26 cellular contexts compared by ENCODE assay signal in genomic region chr7:261341-262250, GRCh38. TPM values are rescaled to one million over a fixed set of nuclear protein-coding genes. Genes with fewer than 3 reads are reported as not detected.
DNase-seq lines count a peak whose midpoint lies in the region; ATAC-seq lines count a peak whose summit lies in the region.
"Had no signal": no experiment of that assay in that cellular context is flagged by ENCODE, and none has a peak within 500 bp of the region (broad histone marks: within the 10 kb centered on the region; RNA-seq: fewer than 3 reads in every experiment).

No MANE protein-coding gene starts in this region.

- peaks cover 12% of the 10 kb centered on the region for H3K36me3 ChIP-seq in iPS-18a (ENCODE audit: control insufficient read depth, low read depth, low read length)
- H3K36me3 ChIP-seq: SJCRH30, uterus had no signal

- H3K27me3 Mint-ChIP-seq in activated CD4-positive, alpha-beta T cell treated with anti-CD3 and anti-CD28 coated beads for 36 hours: no peaks in the 10 kb centered on the region
- H3K27me3 Mint-ChIP-seq in activated naive CD8-positive, alpha-beta T cell treated with anti-CD3 and anti-CD28 coated beads, Interleukin-2, amount 50 U/mL, for 24 hours: peaks cover 1% of the 10 kb centered on the region
- H3K27me3 Mint-ChIP-seq: activated CD4-positive, alpha-beta T cell treated with anti-CD3 and anti-CD28 coated beads, Interleukin-2, amount 10 ng/mL, durations not matched to agents 24 days and 14 days had no signal

- intact Hi-C loops in activated CD4-positive, alpha-beta T cell treated with anti-CD3 and anti-CD28 coated beads for 36 hours (cut with DNase I, micrococcal nuclease): no loop called here
- intact Hi-C loops in posterior vena cava (cut with DNase I): no loop called here

- no peaks in the 10 kb centered on the region for H3K4me1 Mint-ChIP-seq in activated CD4-positive, alpha-beta T cell treated with anti-CD3 and anti-CD28 coated beads for 36 hours
- H3K4me1 Mint-ChIP-seq in activated naive CD8-positive, alpha-beta T cell treated with anti-CD3 and anti-CD28 coated beads, Interleukin-2, amount 50 U/mL, for 24 hours: peaks cover 3% of the 10 kb centered on the region
- H3K4me1 Mint-ChIP-seq: activated CD4-positive, alpha-beta T cell treated with anti-CD3 and anti-CD28 coated beads, Interleukin-2, amount 10 ng/mL, durations not matched to agents 24 days and 14 days; nephron progenitor cell had no signal

- H3K27ac Mint-ChIP-seq in activated CD4-positive, alpha-beta T cell treated with anti-CD3 and anti-CD28 coated beads for 36 hours: no peak overlapping the region
- H3K27ac Mint-ChIP-seq in activated naive CD8-positive, alpha-beta T cell treated with anti-CD3 and anti-CD28 coated beads, Interleukin-2, amount 50 U/mL, for 24 hours: no peak overlapping the region
- H3K27ac Mint-ChIP-seq: activated CD4-positive, alpha-beta T cell treated with anti-CD3 and anti-CD28 coated beads, Interleukin-2, amount 10 ng/mL, durations not matched to agents 24 days and 14 days; HFFc6; nephron progenitor cell had no signal

- H3K27me3 ChIP-seq in iPS-18a (ENCODE audit: control insufficient read depth, insufficient read depth, low read length): no peaks in the 10 kb centered on the region
- H3K27me3 ChIP-seq: dorsolateral prefrontal cortex, hepatocyte, SJCRH30, uterus had no signal

- no peak overlapping the region for H3K9ac ChIP-seq in iPS-18a (ENCODE audit: low read length)

- H3K27ac ChIP-seq in iPS-18a (ENCODE audit: low read length): no peak overlapping the region
- H3K27ac ChIP-seq: 22Rv1, dorsolateral prefrontal cortex, hepatocyte, HL-60, SJCRH30, uterus had no signal

- no peaks in the 10 kb centered on the region for H3K36me3 Mint-ChIP-seq in activated CD4-positive, alpha-beta T cell treated with anti-CD3 and anti-CD28 coated beads for 36 hours (ENCODE audit: low read depth)
- peaks cover 4% of the 10 kb centered on the region for H3K36me3 Mint-ChIP-seq in activated naive CD8-positive, alpha-beta T cell treated with anti-CD3 and anti-CD28 coated beads, Interleukin-2, amount 50 U/mL, for 24 hours (ENCODE audit: low read depth)

- H3K9me3 Mint-ChIP-seq in activated CD4-positive, alpha-beta T cell treated with anti-CD3 and anti-CD28 coated beads for 36 hours (ENCODE audit: low read depth): peaks cover 6% of the 10 kb centered on the region
- H3K9me3 Mint-ChIP-seq in activated naive CD8-positive, alpha-beta T cell treated with anti-CD3 and anti-CD28 coated beads, Interleukin-2, amount 50 U/mL, for 24 hours: peaks cover 4% of the 10 kb centered on the region

- no peak overlapping the region for H3K4me3 Mint-ChIP-seq in activated CD4-positive, alpha-beta T cell treated with anti-CD3 and anti-CD28 coated beads for 36 hours
- no peak overlapping the region for H3K4me3 Mint-ChIP-seq in activated naive CD8-positive, alpha-beta T cell treated with anti-CD3 and anti-CD28 coated beads, Interleukin-2, amount 50 U/mL, for 24 hours
- H3K4me3 Mint-ChIP-seq: HFFc6, nephron progenitor cell had no signal

- no peaks in the 10 kb centered on the region for H3K4me1 ChIP-seq in iPS-18a (ENCODE audit: control insufficient read depth, low read depth, low read length)
- H3K4me1 ChIP-seq: SJCRH30, uterus had no signal

- POLR2A ChIA-PET in activated CD4-positive, alpha-beta T cell treated with anti-CD3 and anti-CD28 coated beads for 36 hours (lab: Charles Lee): no interaction called here

- peak; percentile 0 for DNase-seq in activated CD4-positive, alpha-beta T cell treated with anti-CD3 and anti-CD28 coated beads for 36 hours
- no peak for DNase-seq in activated CD4-positive, alpha-beta T cell treated with anti-CD3 and anti-CD28 coated beads for 1 hour
- DNase-seq in M059J (ENCODE audit: low read depth): peak; percentile 29
- DNase-seq in posterior vena cava (ENCODE audit: low spot score): peak; percentile 71
- no peak for DNase-seq in iPS-NIHi7 (ENCODE audit: extremely low spot score)
- DNase-seq in activated naive CD8-positive, alpha-beta T cell treated with anti-CD3 and anti-CD28 coated beads, Interleukin-2, amount 50 U/mL, for 24 hours: no peak
- DNase-seq: activated CD4-positive, alpha-beta T cell treated with anti-CD3 and anti-CD28 coated beads, Interleukin-2, amount 10 ng/mL, durations not matched to agents 24 days and 14 days; activated CD8-positive, alpha-beta memory T cell treated with anti-CD3 and anti-CD28 coated beads, Interleukin-2, amount 50 U/mL, for 4 hours; AML-193; amygdala; foreskin fibroblast; HFFc6; kidney glomerular epithelial cell; NCI-H1694 treated with DMSO at 0.1 percent for 48 hours; NCI-H82; nephron progenitor cell; SJCRH30; uterus had no signal

- H3K4me3 ChIP-seq in iPS-18a (ENCODE audit: low read length): peak overlapping the region; percentile 9
- H3K4me3 ChIP-seq: dorsolateral prefrontal cortex, hepatocyte, SJCRH30, uterus had no signal

- peaks cover 21% of the 10 kb centered on the region for H3K9me3 ChIP-seq in iPS-18a (ENCODE audit: control insufficient read depth, low read depth, low read length)
- H3K9me3 ChIP-seq: SJCRH30, uterus had no signal

- CTCF ChIA-PET in activated CD4-positive, alpha-beta T cell treated with anti-CD3 and anti-CD28 coated beads for 36 hours (lab: Charles Lee): no interaction called here

- ATAC-seq in activated CD4-positive, alpha-beta T cell treated with anti-CD3 and anti-CD28 coated beads for 36 hours: no peak
- no peak for ATAC-seq in activated naive CD8-positive, alpha-beta T cell treated with anti-CD3 and anti-CD28 coated beads, Interleukin-2, amount 50 U/mL, for 24 hours
- no peak for ATAC-seq in GM19351 (IDR thresholded peaks at IDR 0.05; ENCODE audit: unreplicated experiment)

RNA-seq across cellular contexts. Expression of gene FOXL3, which starts 28.4 kb away (rescaled TPM):
- total RNA-seq in activated CD4-positive, alpha-beta T cell treated with anti-CD3 and anti-CD28 coated beads for 36 hours: not detected
- not detected in 2 replicates for total RNA-seq in M059J (2014; rRNA removed; shearing (Covaris generic))
- not detected for total RNA-seq in posterior vena cava
- total RNA-seq: activated CD4-positive, alpha-beta T cell treated with anti-CD3 and anti-CD28 coated beads, Interleukin-2, amount 10 ng/mL, durations not matched to agents 24 days and 14 days; Daoy; epithelial cell of proximal tubule; hepatocyte; HFFc6; SJCRH30; uterus had no signal

Comparison
In these comparisons a context has a peak if more than half of its experiments do, and no peak if none do; other contexts are left out.
1. DNase-seq: peak in activated CD4-positive, alpha-beta T cell treated with anti-CD3 and anti-CD28 coated beads for 36 hours (single experiment), M059J (single experiment) and posterior vena cava (single experiment); none in activated CD4-positive, alpha-beta T cell treated with anti-CD3 and anti-CD28 coated beads for 1 hour (single experiment), iPS-NIHi7 (single experiment) and activated naive CD8-positive, alpha-beta T cell treated with anti-CD3 and anti-CD28 coated beads, Interleukin-2, amount 50 U/mL, for 24 hours (single experiment).